ENCODE assay signal across 9 cellular contexts in genomic region chr1:1856161-1856560, GRCh38. TPM values are rescaled to one million over a fixed set of nuclear protein-coding genes. Genes with fewer than 3 reads are reported as not detected.
DNase-seq lines count a peak whose midpoint lies in the region; ATAC-seq and TF ChIP-seq lines count a peak whose summit lies in the region.
"Not testable (repeated sequence)": the region's sequence is repeated elsewhere in the genome, so short reads cannot be mapped to it uniquely, and the experiment has no call there.
"Had no signal": no experiment of that assay in that cellular context is flagged by ENCODE, and none has a peak within 500 bp of the region (broad histone marks: within the 10 kb centered on the region; RNA-seq: fewer than 3 reads in every experiment).

No MANE protein-coding gene starts in this region.

- not testable (repeated sequence) for TF ChIP-seq CTCF in DOHH2 (IDR thresholded peaks at IDR 0.05; ENCODE audit: low read depth, low read length, poor library complexity, severe bottlenecking); RWPE1 (conservative IDR thresholded peaks at IDR 0.05; ENCODE audit: low read depth); progenitor cell of endocrine pancreas (IDR thresholded peaks at IDR 0.05; ENCODE audit: unreplicated experiment); upper lobe of right lung (IDR thresholded peaks at IDR 0.05)

- not testable (repeated sequence) for H3K36me3 Mint-ChIP-seq in activated CD4-positive, alpha-beta T cell treated with anti-CD3 and anti-CD28 coated beads, Interleukin-2, amount 10 ng/mL, durations not matched to agents 7 days and 5 days (ENCODE audit: low read depth); naive B cell; progenitor cell of endocrine pancreas (ENCODE audit: insufficient read depth)
- H3K36me3 Mint-ChIP-seq in dendritic cell treated with granulocyte-macrophage colony-stimulating factor and Interleukin-4, amounts not matched to agents 40 ng/mL and 50 ng/mL, for 4 days (ENCODE audit: low read depth), result peaks cover 41% of the 10 kb centered on the region

- not testable (repeated sequence) for H3K4me3 ChIP-seq in BLaER1 treated with 17β-estradiol and CSF1 and Interleukin-3, amounts not matched to agents 10 nM and 100 nM; DOHH2 (ENCODE audit: low read length); upper lobe of right lung

- H3K9me3 ChIP-seq in BLaER1 treated with 17β-estradiol and CSF1 and Interleukin-3, amounts not matched to agents 10 nM and 100 nM (replicated peaks in 1 of 11); DOHH2 (ENCODE audit: control insufficient read depth, insufficient read depth, low read length); upper lobe of right lung: not testable (repeated sequence)

- H3K36me3 ChIP-seq in BLaER1 treated with 17β-estradiol and CSF1 and Interleukin-3, amounts not matched to agents 10 nM and 100 nM, result peaks cover 21 to 80% (median 54%) of the 10 kb centered on the region in 11 experiments
- H3K36me3 ChIP-seq in DOHH2 (ENCODE audit: control insufficient read depth, low read length), result peaks cover 56% of the 10 kb centered on the region
- not testable (repeated sequence) for H3K36me3 ChIP-seq in upper lobe of right lung

- H3K4me1 ChIP-seq in BLaER1 treated with 17β-estradiol and CSF1 and Interleukin-3, amounts not matched to agents 10 nM and 100 nM, result peaks cover 73 to 90% (median 82%) of the 10 kb centered on the region in 10 experiments
- H3K4me1 ChIP-seq in DOHH2 (ENCODE audit: control insufficient read depth, low read length), result peaks cover 83% of the 10 kb centered on the region
- H3K4me1 ChIP-seq in upper lobe of right lung, result peaks cover 60% of the 10 kb centered on the region

- peaks cover 100% of the 10 kb centered on the region for H3K79me2 ChIP-seq in DOHH2 (ENCODE audit: control insufficient read depth, low read length)

- H3K9me3 Mint-ChIP-seq in activated CD4-positive, alpha-beta T cell treated with anti-CD3 and anti-CD28 coated beads, Interleukin-2, amount 10 ng/mL, durations not matched to agents 7 days and 5 days; dendritic cell treated with granulocyte-macrophage colony-stimulating factor and Interleukin-4, amounts not matched to agents 40 ng/mL and 50 ng/mL, for 4 days; naive B cell; progenitor cell of endocrine pancreas (ENCODE audit: low read depth): not testable (repeated sequence)

- peaks cover 27% of the 10 kb centered on the region for H3F3A ChIP-seq in DOHH2 (ENCODE audit: control insufficient read depth, insufficient read depth)

- CTCF ChIA-PET in RWPE1 (lab: Yijun Ruan, JAX), result interaction anchor here (0.7 kb wide), 1 partner anchor 10 kb away, joined by 3 read pairs; no protein-coding TSS in a partner anchor
- CTCF ChIA-PET in activated CD4-positive, alpha-beta T cell treated with anti-CD3 and anti-CD28 coated beads, Interleukin-2, amount 10 ng/mL, durations not matched to agents 7 days and 5 days (lab: Charles Lee), result not testable (repeated sequence)

- not testable (repeated sequence) for H3K4me3 Mint-ChIP-seq in activated CD4-positive, alpha-beta T cell treated with anti-CD3 and anti-CD28 coated beads, Interleukin-2, amount 10 ng/mL, durations not matched to agents 7 days and 5 days; dendritic cell treated with granulocyte-macrophage colony-stimulating factor and Interleukin-4, amounts not matched to agents 40 ng/mL and 50 ng/mL, for 4 days; progenitor cell of endocrine pancreas (ENCODE audit: low read depth)
- peak overlapping the region in 6 of 8 donors; percentile 6 to 60 (median 28) for H3K4me3 Mint-ChIP-seq in naive B cell

- H3K27ac ChIP-seq in BLaER1 treated with 17β-estradiol and CSF1 and Interleukin-3, amounts not matched to agents 10 nM and 100 nM, result peak overlapping the region in 2 of 11 experiments; percentile 14 to 30; a peak in 2 of 22 replicates
- H3K27ac ChIP-seq in DOHH2 (ENCODE audit: low read depth, low read length) (peak overlapping the region; percentile 94), RWPE1 (peak overlapping the region; percentile 45), upper lobe of right lung (peak overlapping the region; percentile 3)

- not testable (repeated sequence) for H3K9me2 ChIP-seq in DOHH2 (replicated peaks; ENCODE audit: control insufficient read depth, low read length)

- H3K4me1 Mint-ChIP-seq in activated CD4-positive, alpha-beta T cell treated with anti-CD3 and anti-CD28 coated beads, Interleukin-2, amount 10 ng/mL, durations not matched to agents 7 days and 5 days, result peaks cover 45% of the 10 kb centered on the region
- peaks cover 70% of the 10 kb centered on the region for H3K4me1 Mint-ChIP-seq in dendritic cell treated with granulocyte-macrophage colony-stimulating factor and Interleukin-4, amounts not matched to agents 40 ng/mL and 50 ng/mL, for 4 days (ENCODE audit: low read depth)
- H3K4me1 Mint-ChIP-seq in naive B cell (peaks cover 54 to 81% (median 80%) of the 10 kb centered on the region in 3 donors), progenitor cell of endocrine pancreas (ENCODE audit: low read depth) (peaks cover 33% of the 10 kb centered on the region)

- intact Hi-C loops in dendritic cell treated with granulocyte-macrophage colony-stimulating factor and Interleukin-4, amounts not matched to agents 40 ng/mL and 50 ng/mL, for 4 days (cut with micrococcal nuclease); upper lobe of right lung (cut with DNase I): not testable (repeated sequence)

- not testable (repeated sequence) for H3K27me3 Mint-ChIP-seq in activated CD4-positive, alpha-beta T cell treated with anti-CD3 and anti-CD28 coated beads, Interleukin-2, amount 10 ng/mL, durations not matched to agents 7 days and 5 days; dendritic cell treated with granulocyte-macrophage colony-stimulating factor and Interleukin-4, amounts not matched to agents 40 ng/mL and 50 ng/mL, for 4 days; naive B cell; progenitor cell of endocrine pancreas

- DNase-seq in RWPE1 (ENCODE audit: low spot score); activated CD4-positive, alpha-beta T cell treated with anti-CD3 and anti-CD28 coated beads, Interleukin-2, amount 10 ng/mL, durations not matched to agents 7 days and 5 days; naive B cell; progenitor cell of endocrine pancreas (ENCODE audit: low spot score, unreplicated experiment); upper lobe of right lung: not testable (repeated sequence)

- peaks cover 100% of the 10 kb centered on the region in 11 experiments for H4K20me1 ChIP-seq in BLaER1 treated with 17β-estradiol and CSF1 and Interleukin-3, amounts not matched to agents 10 nM and 100 nM
- peaks cover 20% of the 10 kb centered on the region for H4K20me1 ChIP-seq in DOHH2 (ENCODE audit: control insufficient read depth, insufficient read depth, low read depth, low read length)

- H3K27me3 ChIP-seq in BLaER1 treated with 17β-estradiol and CSF1 and Interleukin-3, amounts not matched to agents 10 nM and 100 nM; DOHH2 (ENCODE audit: control insufficient read depth, low read length); upper lobe of right lung: not testable (repeated sequence)

- peak overlapping the region; percentile 50 for H3K27ac Mint-ChIP-seq in activated CD4-positive, alpha-beta T cell treated with anti-CD3 and anti-CD28 coated beads, Interleukin-2, amount 10 ng/mL, durations not matched to agents 7 days and 5 days
- peak overlapping the region; percentile 20 for H3K27ac Mint-ChIP-seq in dendritic cell treated with granulocyte-macrophage colony-stimulating factor and Interleukin-4, amounts not matched to agents 40 ng/mL and 50 ng/mL, for 4 days
- H3K27ac Mint-ChIP-seq in naive B cell, result peak overlapping the region in 5 of 6 donors; percentile 38 to 89 (median 78)
- peak overlapping the region; percentile 37 for H3K27ac Mint-ChIP-seq in progenitor cell of endocrine pancreas

- ATAC-seq in naive B cell (ENCODE audit: low read depth in 2 of 2); upper lobe of right lung: not testable (repeated sequence)

- peak overlapping the region in 7 of 11 experiments; percentile 10 to 96 (median 79); a peak in 14 of 22 replicates for H3K4me2 ChIP-seq in BLaER1 treated with 17β-estradiol and CSF1 and Interleukin-3, amounts not matched to agents 10 nM and 100 nM
- H3K4me2 ChIP-seq in DOHH2 (ENCODE audit: low read length), result not testable (repeated sequence)

- H3K9ac ChIP-seq in BLaER1 treated with 17β-estradiol and CSF1 and Interleukin-3, amounts not matched to agents 10 nM and 100 nM, result peak overlapping the region in 1 of 11 experiments; percentile 4; a peak in 2 of 22 replicates

- POLR2A ChIA-PET in RWPE1 (lab: Yijun Ruan, JAX; ENCODE audit: low non-redundant PET); activated CD4-positive, alpha-beta T cell treated with anti-CD3 and anti-CD28 coated beads, Interleukin-2, amount 10 ng/mL, durations not matched to agents 7 days and 5 days (lab: Charles Lee): not testable (repeated sequence)

RNA-seq across cellular contexts. Expression of gene GNB1, which starts 34.7 kb away (rescaled TPM):
- total RNA-seq in activated CD4-positive, alpha-beta T cell treated with anti-CD3 and anti-CD28 coated beads, Interleukin-2, amount 10 ng/mL, durations not matched to agents 7 days and 5 days, result 100 to 1,000 TPM; 368 to 454 TPM
- 100 to 1,000 TPM in 3 of 6 donors, 10 to 100 TPM in 3; 57.9 to 131 (median 92.3) TPM for polyA plus RNA-seq in naive B cell (ENCODE audit: low read depth in 6 of 6)
- total RNA-seq in progenitor cell of endocrine pancreas, result 327 TPM in 2 replicates
- total RNA-seq in upper lobe of right lung, result 328 TPM

RNA-seq across cellular contexts. Expression of gene CALML6, which starts 58.9 kb away (rescaled TPM):
- total RNA-seq in activated CD4-positive, alpha-beta T cell treated with anti-CD3 and anti-CD28 coated beads, Interleukin-2, amount 10 ng/mL, durations not matched to agents 7 days and 5 days, result under 1 TPM; 0.27 to 0.47 TPM
- polyA plus RNA-seq in naive B cell (ENCODE audit: low read depth in 6 of 6), result not detected
- 1.1 and 1.5 TPM in 2 replicates for total RNA-seq in progenitor cell of endocrine pancreas
- 0.90 TPM for total RNA-seq in upper lobe of right lung
- total RNA-seq: Right ventricle myocardium superior had no signal

Comparison
In these comparisons a context has a peak if more than half of its experiments do, and no peak if none do; other contexts are left out.
1. H3K27ac Mint-ChIP-seq: peak in every context shown above with its lines; median percentile 78 in naive B cell; 50 in activated CD4-positive, alpha-beta T cell treated with anti-CD3 and anti-CD28 coated beads, Interleukin-2, amount 10 ng/mL, durations not matched to agents 7 days and 5 days; 37 in progenitor cell of endocrine pancreas; 20 in dendritic cell treated with granulocyte-macrophage colony-stimulating factor and Interleukin-4, amounts not matched to agents 40 ng/mL and 50 ng/mL, for 4 days.